ENCODE assay signal across 10 cellular contexts in genomic region chr2:96146151-96146880, GRCh38. TPM values are rescaled to one million over a fixed set of nuclear protein-coding genes. Genes with fewer than 3 reads are reported as not detected.
A peak's percentile ranks its signal among the peaks of the same experiment; 100 is the strongest.
DNase-seq lines count a peak whose midpoint lies in the region; ATAC-seq, FAIRE-seq and TF ChIP-seq lines count a peak whose summit lies in the region.
"Had no signal": no experiment of that assay in that cellular context is flagged by ENCODE, and none has a peak within 500 bp of the region (broad histone marks: within the 10 kb centered on the region; RNA-seq: fewer than 3 reads in every experiment).

No MANE protein-coding gene starts in this region.

- H3K36me3 ChIP-seq in parathyroid adenoma (ENCODE audit: control insufficient read depth, insufficient read depth, low read length), result no peaks in the 10 kb centered on the region
- H3K36me3 ChIP-seq: cardiac muscle cell had no signal

- CTCF ChIA-PET in activated CD4-positive, alpha-beta T cell treated with anti-CD3 and anti-CD28 coated beads for 36 hours (lab: Charles Lee), result interaction anchor here (0.9 to 17.4 kb wide), 8 partner anchors 9 to 154 kb away, joined by 3 to 347 read pairs (median 4); no protein-coding TSS in a partner anchor

- intact Hi-C loops in activated CD4-positive, alpha-beta T cell treated with anti-CD3 and anti-CD28 coated beads for 36 hours (cut with DNase I, micrococcal nuclease), result loop anchor here (1.0 to 5.0 kb wide), 8 partner anchors 62 to 1516 kb away; partner anchors contain the start of genes SNRNP200 (in 2 of the 2), ACTR1B (in 1 of the 2), ARID5A (in 1 of the 2) and STARD7 (in 1 of the 2)

- peaks cover 62% of the 10 kb centered on the region for H3K4me1 Mint-ChIP-seq in activated CD4-positive, alpha-beta T cell treated with anti-CD3 and anti-CD28 coated beads for 36 hours

- peak overlapping the region; percentile 87 for H3K4me2 ChIP-seq in parathyroid adenoma (ENCODE audit: low read length)

- peak overlapping the region; percentile 11 for H3K4me3 ChIP-seq in parathyroid adenoma (ENCODE audit: low read depth, low read length)
- H3K4me3 ChIP-seq: cardiac muscle cell had no signal

- ATAC-seq in HG03442 (IDR thresholded peaks at IDR 0.05; ENCODE audit: unreplicated experiment), result peak; percentile 27
- peak; percentile 25 for ATAC-seq in activated CD4-positive, alpha-beta T cell treated with anti-CD3 and anti-CD28 coated beads for 36 hours

- no peaks in the 10 kb centered on the region for H3K27me3 Mint-ChIP-seq in activated CD4-positive, alpha-beta T cell treated with anti-CD3 and anti-CD28 coated beads for 36 hours

- H3K27ac ChIP-seq in parathyroid adenoma, result peak overlapping the region; percentile 65
- H3K27ac ChIP-seq: cardiac muscle cell had no signal

- no peak overlapping the region for H3K9ac ChIP-seq in parathyroid adenoma

- peak overlapping the region; percentile 97 for H3K4me3 Mint-ChIP-seq in activated CD4-positive, alpha-beta T cell treated with anti-CD3 and anti-CD28 coated beads for 36 hours

- H3K9me3 ChIP-seq in parathyroid adenoma (ENCODE audit: control insufficient read depth, low read length), result no peaks in the 10 kb centered on the region
- H3K9me3 ChIP-seq: A549 had no signal

- POLR2A ChIA-PET in activated CD4-positive, alpha-beta T cell treated with anti-CD3 and anti-CD28 coated beads for 36 hours (lab: Charles Lee), result interaction anchor here (0.6 to 12.9 kb wide), 8 partner anchors 12 to 1067 kb away, joined by 3 to 136 read pairs (median 6); partner anchors contain the start of gene STARD7

- no peaks in the 10 kb centered on the region for H3K27me3 ChIP-seq in parathyroid adenoma (ENCODE audit: control insufficient read depth, insufficient read depth, low read length)

- peaks cover 20% of the 10 kb centered on the region for H3K4me1 ChIP-seq in parathyroid adenoma

- H3K9me3 Mint-ChIP-seq in activated CD4-positive, alpha-beta T cell treated with anti-CD3 and anti-CD28 coated beads for 36 hours (ENCODE audit: low read depth), result no peaks in the 10 kb centered on the region

- FAIRE-seq in urothelium cell line (lab: Jason Lieb, UNC), result no peak
- FAIRE-seq: A549 had no signal

- peaks cover 36% of the 10 kb centered on the region for H3K36me3 Mint-ChIP-seq in activated CD4-positive, alpha-beta T cell treated with anti-CD3 and anti-CD28 coated beads for 36 hours (ENCODE audit: low read depth)

- H2AFZ ChIP-seq in parathyroid adenoma, result peak overlapping the region; percentile 77

- H3K27ac Mint-ChIP-seq in activated CD4-positive, alpha-beta T cell treated with anti-CD3 and anti-CD28 coated beads for 36 hours, result peak overlapping the region; percentile 99

- H3K79me2 ChIP-seq in parathyroid adenoma, result no peaks in the 10 kb centered on the region

- TF ChIP-seq CTCF in parathyroid adenoma (IDR thresholded peaks at IDR 0.05), result no peak

- DNase-seq in DMS79 treated with DMSO at 0.1 percent for 48 hours (lab: John Stamatoyannopoulos, UW) (peak; percentile 10), DMS79 (lab: John Stamatoyannopoulos, UW) (no peak), urothelium cell line (ENCODE audit: low spot score) (peak; percentile 77), NCI-H82 treated with DMSO at 0.1 percent for 48 hours (lab: John Stamatoyannopoulos, UW; ENCODE audit: unreplicated experiment) (no peak)
- peak; percentile 96 for DNase-seq in activated CD4-positive, alpha-beta T cell treated with anti-CD3 and anti-CD28 coated beads for 36 hours
- peak; percentile 86 for DNase-seq in effector CD4-positive, alpha-beta T cell

RNA-seq across cellular contexts. Expression of gene DUSP2, which starts 1.1 kb away (rescaled TPM):
- 100 to 1,000 TPM; 248 to 407 TPM for total RNA-seq in activated CD4-positive, alpha-beta T cell treated with anti-CD3 and anti-CD28 coated beads for 36 hours

RNA-seq across cellular contexts. Expression of gene ASTL, which starts 8.0 kb away (rescaled TPM):
- total RNA-seq in activated CD4-positive, alpha-beta T cell treated with anti-CD3 and anti-CD28 coated beads for 36 hours, result 1 to 10 TPM; 2.5 to 2.8 TPM
- total RNA-seq: cardiac muscle cell had no signal

RNA-seq across cellular contexts. Expression of gene ADRA2B, which starts 29.9 kb away (rescaled TPM):
- total RNA-seq in activated CD4-positive, alpha-beta T cell treated with anti-CD3 and anti-CD28 coated beads for 36 hours, result under 1 TPM; 0.30 to 0.54 TPM

Comparison
In these comparisons a context has a peak if more than half of its experiments do, and no peak if none do; other contexts are left out.
1. DNase-seq: peak in DMS79 treated with DMSO at 0.1 percent for 48 hours (single experiment), activated CD4-positive, alpha-beta T cell treated with anti-CD3 and anti-CD28 coated beads for 36 hours (single experiment), effector CD4-positive, alpha-beta T cell (single experiment) and urothelium cell line (single experiment); none in DMS79 (single experiment) and NCI-H82 treated with DMSO at 0.1 percent for 48 hours (single experiment).